In the genomic region with DNA sequence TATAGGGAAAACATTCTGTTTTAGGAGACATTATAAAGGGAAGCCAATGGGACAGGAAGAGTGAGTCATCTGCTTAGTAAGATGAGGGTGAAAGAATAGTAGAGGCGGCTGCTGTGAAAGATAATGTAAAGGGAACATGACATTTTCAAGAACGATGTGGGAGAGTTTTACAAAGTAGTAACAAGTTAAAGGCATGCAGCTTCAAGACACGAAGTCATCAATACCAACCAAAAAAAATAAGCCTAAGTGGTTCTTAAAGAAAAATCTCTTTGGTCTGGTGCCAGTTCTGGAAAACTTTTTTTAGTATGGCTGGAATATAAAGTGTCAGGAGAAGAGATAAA, we compare ENCODE assay signal across 2 cellular contexts.
A peak's percentile ranks its signal among the peaks of the same experiment; 100 is the strongest.
TF ChIP-seq lines count a peak whose summit lies in the region.

No MANE protein-coding gene starts in this region.

TF ChIP-seq in liver, 16 proteins besides CTCF, POLR2A, EP300 and RAD21:
- TF ChIP-seq EGR1 (IDR thresholded peaks at IDR 0.05; ENCODE audit: low read depth in 2 of 2): no peak
- peak; percentile 52 to 65 for TF ChIP-seq JUND (IDR thresholded peaks at IDR 0.05)
- TF ChIP-seq ZBTB33 (IDR thresholded peaks at IDR 0.05): no peak
- TF ChIP-seq GABPA (IDR thresholded peaks at IDR 0.05 in 1 of 2, conservative IDR thresholded peaks at IDR 0.05 in 1 of 2): no peak
- TF ChIP-seq MAX (IDR thresholded peaks at IDR 0.05): no peak
- no peak for TF ChIP-seq FOXA2 (IDR thresholded peaks at IDR 0.05)
- TF ChIP-seq, protein P1, sequence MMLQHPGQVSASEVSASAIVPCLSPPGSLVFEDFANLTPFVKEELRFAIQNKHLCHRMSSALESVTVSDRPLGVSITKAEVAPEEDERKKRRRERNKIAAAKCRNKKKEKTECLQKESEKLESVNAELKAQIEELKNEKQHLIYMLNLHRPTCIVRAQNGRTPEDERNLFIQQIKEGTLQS (IDR thresholded peaks at IDR 0.05): no peak

TF ChIP-seq in HepG2, 621 proteins besides CTCF, POLR2A, EP300 and RAD21:
- TF ChIP-seq, protein P2, sequence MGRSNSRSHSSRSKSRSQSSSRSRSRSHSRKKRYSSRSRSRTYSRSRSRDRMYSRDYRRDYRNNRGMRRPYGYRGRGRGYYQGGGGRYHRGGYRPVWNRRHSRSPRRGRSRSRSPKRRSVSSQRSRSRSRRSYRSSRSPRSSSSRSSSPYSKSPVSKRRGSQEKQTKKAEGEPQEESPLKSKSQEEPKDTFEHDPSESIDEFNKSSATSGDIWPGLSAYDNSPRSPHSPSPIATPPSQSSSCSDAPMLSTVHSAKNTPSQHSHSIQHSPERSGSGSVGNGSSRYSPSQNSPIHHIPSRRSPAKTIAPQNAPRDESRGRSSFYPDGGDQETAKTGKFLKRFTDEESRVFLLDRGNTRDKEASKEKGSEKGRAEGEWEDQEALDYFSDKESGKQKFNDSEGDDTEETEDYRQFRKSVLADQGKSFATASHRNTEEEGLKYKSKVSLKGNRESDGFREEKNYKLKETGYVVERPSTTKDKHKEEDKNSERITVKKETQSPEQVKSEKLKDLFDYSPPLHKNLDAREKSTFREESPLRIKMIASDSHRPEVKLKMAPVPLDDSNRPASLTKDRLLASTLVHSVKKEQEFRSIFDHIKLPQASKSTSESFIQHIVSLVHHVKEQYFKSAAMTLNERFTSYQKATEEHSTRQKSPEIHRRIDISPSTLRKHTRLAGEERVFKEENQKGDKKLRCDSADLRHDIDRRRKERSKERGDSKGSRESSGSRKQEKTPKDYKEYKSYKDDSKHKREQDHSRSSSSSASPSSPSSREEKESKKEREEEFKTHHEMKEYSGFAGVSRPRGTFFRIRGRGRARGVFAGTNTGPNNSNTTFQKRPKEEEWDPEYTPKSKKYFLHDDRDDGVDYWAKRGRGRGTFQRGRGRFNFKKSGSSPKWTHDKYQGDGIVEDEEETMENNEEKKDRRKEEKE (IDR thresholded peaks at IDR 0.05): no peak
- no peak for TF ChIP-seq ZNF557 (CRISPR knock-in tag; IDR thresholded peaks at IDR 0.05)
- TF ChIP-seq, protein P3, sequence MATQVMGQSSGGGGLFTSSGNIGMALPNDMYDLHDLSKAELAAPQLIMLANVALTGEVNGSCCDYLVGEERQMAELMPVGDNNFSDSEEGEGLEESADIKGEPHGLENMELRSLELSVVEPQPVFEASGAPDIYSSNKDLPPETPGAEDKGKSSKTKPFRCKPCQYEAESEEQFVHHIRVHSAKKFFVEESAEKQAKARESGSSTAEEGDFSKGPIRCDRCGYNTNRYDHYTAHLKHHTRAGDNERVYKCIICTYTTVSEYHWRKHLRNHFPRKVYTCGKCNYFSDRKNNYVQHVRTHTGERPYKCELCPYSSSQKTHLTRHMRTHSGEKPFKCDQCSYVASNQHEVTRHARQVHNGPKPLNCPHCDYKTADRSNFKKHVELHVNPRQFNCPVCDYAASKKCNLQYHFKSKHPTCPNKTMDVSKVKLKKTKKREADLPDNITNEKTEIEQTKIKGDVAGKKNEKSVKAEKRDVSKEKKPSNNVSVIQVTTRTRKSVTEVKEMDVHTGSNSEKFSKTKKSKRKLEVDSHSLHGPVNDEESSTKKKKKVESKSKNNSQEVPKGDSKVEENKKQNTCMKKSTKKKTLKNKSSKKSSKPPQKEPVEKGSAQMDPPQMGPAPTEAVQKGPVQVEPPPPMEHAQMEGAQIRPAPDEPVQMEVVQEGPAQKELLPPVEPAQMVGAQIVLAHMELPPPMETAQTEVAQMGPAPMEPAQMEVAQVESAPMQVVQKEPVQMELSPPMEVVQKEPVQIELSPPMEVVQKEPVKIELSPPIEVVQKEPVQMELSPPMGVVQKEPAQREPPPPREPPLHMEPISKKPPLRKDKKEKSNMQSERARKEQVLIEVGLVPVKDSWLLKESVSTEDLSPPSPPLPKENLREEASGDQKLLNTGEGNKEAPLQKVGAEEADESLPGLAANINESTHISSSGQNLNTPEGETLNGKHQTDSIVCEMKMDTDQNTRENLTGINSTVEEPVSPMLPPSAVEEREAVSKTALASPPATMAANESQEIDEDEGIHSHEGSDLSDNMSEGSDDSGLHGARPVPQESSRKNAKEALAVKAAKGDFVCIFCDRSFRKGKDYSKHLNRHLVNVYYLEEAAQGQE (IDR thresholded peaks at IDR 0.05; ENCODE audit: borderline replicate concordance in 1 of 2, low read depth in 1 of 2, low read length in 2 of 2): no peak
- no peak for TF ChIP-seq ATAD3A (CRISPR knock-in tag; IDR thresholded peaks at IDR 0.05)
- TF ChIP-seq ZNF556 (CRISPR knock-in tag; IDR thresholded peaks at IDR 0.05; ENCODE audit: borderline replicate concordance): no peak
- no peak for TF ChIP-seq FOXK1 (CRISPR knock-in tag; IDR thresholded peaks at IDR 0.05; ENCODE audit: borderline replicate concordance, low read depth)
- no peak for TF ChIP-seq HES4 (CRISPR knock-in tag; IDR thresholded peaks at IDR 0.05; ENCODE audit: borderline replicate concordance)
- TF ChIP-seq, protein P4, sequence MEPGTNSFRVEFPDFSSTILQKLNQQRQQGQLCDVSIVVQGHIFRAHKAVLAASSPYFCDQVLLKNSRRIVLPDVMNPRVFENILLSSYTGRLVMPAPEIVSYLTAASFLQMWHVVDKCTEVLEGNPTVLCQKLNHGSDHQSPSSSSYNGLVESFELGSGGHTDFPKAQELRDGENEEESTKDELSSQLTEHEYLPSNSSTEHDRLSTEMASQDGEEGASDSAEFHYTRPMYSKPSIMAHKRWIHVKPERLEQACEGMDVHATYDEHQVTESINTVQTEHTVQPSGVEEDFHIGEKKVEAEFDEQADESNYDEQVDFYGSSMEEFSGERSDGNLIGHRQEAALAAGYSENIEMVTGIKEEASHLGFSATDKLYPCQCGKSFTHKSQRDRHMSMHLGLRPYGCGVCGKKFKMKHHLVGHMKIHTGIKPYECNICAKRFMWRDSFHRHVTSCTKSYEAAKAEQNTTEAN (CRISPR knock-in tag; conservative IDR thresholded peaks at IDR 0.05): no peak
- TF ChIP-seq, protein P5, sequence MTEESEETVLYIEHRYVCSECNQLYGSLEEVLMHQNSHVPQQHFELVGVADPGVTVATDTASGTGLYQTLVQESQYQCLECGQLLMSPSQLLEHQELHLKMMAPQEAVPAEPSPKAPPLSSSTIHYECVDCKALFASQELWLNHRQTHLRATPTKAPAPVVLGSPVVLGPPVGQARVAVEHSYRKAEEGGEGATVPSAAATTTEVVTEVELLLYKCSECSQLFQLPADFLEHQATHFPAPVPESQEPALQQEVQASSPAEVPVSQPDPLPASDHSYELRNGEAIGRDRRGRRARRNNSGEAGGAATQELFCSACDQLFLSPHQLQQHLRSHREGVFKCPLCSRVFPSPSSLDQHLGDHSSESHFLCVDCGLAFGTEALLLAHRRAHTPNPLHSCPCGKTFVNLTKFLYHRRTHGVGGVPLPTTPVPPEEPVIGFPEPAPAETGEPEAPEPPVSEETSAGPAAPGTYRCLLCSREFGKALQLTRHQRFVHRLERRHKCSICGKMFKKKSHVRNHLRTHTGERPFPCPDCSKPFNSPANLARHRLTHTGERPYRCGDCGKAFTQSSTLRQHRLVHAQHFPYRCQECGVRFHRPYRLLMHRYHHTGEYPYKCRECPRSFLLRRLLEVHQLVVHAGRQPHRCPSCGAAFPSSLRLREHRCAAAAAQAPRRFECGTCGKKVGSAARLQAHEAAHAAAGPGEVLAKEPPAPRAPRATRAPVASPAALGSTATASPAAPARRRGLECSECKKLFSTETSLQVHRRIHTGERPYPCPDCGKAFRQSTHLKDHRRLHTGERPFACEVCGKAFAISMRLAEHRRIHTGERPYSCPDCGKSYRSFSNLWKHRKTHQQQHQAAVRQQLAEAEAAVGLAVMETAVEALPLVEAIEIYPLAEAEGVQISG (CRISPR knock-in tag; IDR thresholded peaks at IDR 0.05): no peak
